In genomic region chr19:47458672-47459071, GRCh38 we compare ENCODE assay signal across 12 cellular contexts. TPM values are rescaled to one million over a fixed set of nuclear protein-coding genes. Genes with fewer than 3 reads are reported as not detected.
"Had no signal": no experiment of that assay in that cellular context is flagged by ENCODE, and none has a peak within 500 bp of the region (broad histone marks: within the 10 kb centered on the region; RNA-seq: fewer than 3 reads in every experiment).

No MANE protein-coding gene starts in this region.

- H2AFZ ChIP-seq: GM23248 had no signal

- H3K4me3 ChIP-seq: GM23248 had no signal

- H3K9ac ChIP-seq: GM23248, KMS-11 had no signal

- ATAC-seq: HepG2 had no signal

- DNase-seq: GM23248, GOT3, H9, HCEC 1CT, HFFc6, KBM-7 had no signal

- H3K27ac ChIP-seq: GM23248, HL-60, KMS-11 had no signal

- FAIRE-seq: H54, HepG2 had no signal

- H3K4me2 ChIP-seq: KMS-11 had no signal

RNA-seq across cellular contexts. Expression of gene SLC8A2, which starts 13.0 kb away (rescaled TPM):
- total RNA-seq: GM23248, HFFc6, HT1080 had no signal
- polyA plus RNA-seq: GM23248, HepG2, IgD-negative memory B cell had no signal

RNA-seq across cellular contexts. Expression of gene MEIS3, which starts 39.3 kb away (rescaled TPM):
- polyA plus RNA-seq: IgD-negative memory B cell had no signal
